Comparison of ENCODE assay signal across 1 cellular context in the genomic region with DNA sequence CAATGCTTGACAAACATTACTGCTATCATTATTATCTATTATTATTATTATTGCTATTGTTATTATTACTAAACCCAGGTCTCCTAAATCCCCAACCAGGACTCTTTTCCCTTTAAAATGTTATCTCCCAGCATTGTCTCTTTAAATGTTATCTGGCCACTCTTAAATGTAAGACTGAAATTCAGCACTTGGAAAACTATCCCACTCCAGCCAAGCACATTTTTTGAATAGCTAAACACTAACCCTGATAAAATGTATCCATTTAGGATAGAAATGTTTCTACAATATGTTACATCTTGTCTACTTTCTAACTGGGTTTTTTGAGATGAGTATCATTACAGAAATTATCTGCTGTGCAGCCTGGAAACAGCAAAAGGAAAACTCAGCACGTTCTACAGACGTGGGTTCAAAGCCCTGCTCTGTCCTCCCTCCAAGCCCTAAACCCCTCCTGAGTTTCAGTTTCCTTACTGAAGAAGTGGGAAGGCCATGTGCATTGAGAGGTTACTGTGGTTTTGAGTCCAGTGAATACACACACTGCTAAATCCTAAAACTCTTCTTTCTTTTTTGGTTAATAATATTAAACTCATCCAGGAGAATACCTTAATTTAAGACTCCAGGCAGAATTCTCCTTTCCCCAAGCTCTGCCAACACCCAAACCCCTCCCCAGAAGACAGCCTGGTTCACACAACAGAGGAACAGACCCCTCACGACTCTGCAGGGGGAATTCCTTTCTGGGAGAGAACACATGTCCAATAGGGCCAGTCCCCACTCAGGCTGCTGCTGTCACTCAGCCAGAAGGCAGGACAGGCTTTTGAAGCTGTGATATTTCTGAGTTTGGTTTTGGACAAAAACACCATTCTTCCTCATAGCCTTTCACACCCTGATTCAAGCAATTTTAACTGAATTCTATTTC.
A peak's percentile ranks its signal among the peaks of the same experiment; 100 is the strongest.
TF ChIP-seq lines count a peak whose summit lies in the region.

No MANE protein-coding gene starts in this region.

TF ChIP-seq in GM12878, 131 proteins besides CTCF, POLR2A, EP300 and RAD21 (continued from another document):
- no peak for TF ChIP-seq ETV6 (conservative IDR thresholded peaks at IDR 0.05 in 1 of 2, IDR thresholded peaks at IDR 0.05 in 1 of 2; ENCODE audit: borderline replicate concordance in 1 of 2, low read depth in 1 of 2)
- no peak for TF ChIP-seq SRF (IDR thresholded peaks at IDR 0.05; ENCODE audit: low read depth in 2 of 2, low read length in 2 of 2)
- TF ChIP-seq RB1 (IDR thresholded peaks at IDR 0.05; ENCODE audit: borderline replicate concordance) = no peak
- TF ChIP-seq, protein P1, sequence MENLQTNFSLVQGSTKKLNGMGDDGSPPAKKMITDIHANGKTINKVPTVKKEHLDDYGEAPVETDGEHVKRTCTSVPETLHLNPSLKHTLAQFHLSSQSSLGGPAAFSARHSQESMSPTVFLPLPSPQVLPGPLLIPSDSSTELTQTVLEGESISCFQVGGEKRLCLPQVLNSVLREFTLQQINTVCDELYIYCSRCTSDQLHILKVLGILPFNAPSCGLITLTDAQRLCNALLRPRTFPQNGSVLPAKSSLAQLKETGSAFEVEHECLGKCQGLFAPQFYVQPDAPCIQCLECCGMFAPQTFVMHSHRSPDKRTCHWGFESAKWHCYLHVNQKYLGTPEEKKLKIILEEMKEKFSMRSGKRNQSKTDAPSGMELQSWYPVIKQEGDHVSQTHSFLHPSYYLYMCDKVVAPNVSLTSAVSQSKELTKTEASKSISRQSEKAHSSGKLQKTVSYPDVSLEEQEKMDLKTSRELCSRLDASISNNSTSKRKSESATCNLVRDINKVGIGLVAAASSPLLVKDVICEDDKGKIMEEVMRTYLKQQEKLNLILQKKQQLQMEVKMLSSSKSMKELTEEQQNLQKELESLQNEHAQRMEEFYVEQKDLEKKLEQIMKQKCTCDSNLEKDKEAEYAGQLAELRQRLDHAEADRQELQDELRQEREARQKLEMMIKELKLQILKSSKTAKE (IDR thresholded peaks at IDR 0.05; ENCODE audit: low read depth, poor library complexity, severe bottlenecking) = no peak
- no peak for TF ChIP-seq CREM (IDR thresholded peaks at IDR 0.05; ENCODE audit: low read depth)
- no peak for TF ChIP-seq FOXM1 (IDR thresholded peaks at IDR 0.05; ENCODE audit: low read depth, low read length)
- TF ChIP-seq, protein P2, sequence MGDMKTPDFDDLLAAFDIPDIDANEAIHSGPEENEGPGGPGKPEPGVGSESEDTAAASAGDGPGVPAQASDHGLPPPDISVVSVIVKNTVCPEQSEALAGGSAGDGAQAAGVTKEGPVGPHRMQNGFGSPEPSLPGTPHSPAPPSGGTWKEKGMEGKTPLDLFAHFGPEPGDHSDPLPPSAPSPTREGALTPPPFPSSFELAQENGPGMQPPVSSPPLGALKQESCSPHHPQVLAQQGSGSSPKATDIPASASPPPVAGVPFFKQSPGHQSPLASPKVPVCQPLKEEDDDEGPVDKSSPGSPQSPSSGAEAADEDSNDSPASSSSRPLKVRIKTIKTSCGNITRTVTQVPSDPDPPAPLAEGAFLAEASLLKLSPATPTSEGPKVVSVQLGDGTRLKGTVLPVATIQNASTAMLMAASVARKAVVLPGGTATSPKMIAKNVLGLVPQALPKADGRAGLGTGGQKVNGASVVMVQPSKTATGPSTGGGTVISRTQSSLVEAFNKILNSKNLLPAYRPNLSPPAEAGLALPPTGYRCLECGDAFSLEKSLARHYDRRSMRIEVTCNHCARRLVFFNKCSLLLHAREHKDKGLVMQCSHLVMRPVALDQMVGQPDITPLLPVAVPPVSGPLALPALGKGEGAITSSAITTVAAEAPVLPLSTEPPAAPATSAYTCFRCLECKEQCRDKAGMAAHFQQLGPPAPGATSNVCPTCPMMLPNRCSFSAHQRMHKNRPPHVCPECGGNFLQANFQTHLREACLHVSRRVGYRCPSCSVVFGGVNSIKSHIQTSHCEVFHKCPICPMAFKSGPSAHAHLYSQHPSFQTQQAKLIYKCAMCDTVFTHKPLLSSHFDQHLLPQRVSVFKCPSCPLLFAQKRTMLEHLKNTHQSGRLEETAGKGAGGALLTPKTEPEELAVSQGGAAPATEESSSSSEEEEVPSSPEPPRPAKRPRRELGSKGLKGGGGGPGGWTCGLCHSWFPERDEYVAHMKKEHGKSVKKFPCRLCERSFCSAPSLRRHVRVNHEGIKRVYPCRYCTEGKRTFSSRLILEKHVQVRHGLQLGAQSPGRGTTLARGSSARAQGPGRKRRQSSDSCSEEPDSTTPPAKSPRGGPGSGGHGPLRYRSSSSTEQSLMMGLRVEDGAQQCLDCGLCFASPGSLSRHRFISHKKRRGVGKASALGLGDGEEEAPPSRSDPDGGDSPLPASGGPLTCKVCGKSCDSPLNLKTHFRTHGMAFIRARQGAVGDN (IDR thresholded peaks at IDR 0.05) = no peak
- no peak for TF ChIP-seq POU2F2 (IDR thresholded peaks at IDR 0.05; ENCODE audit: borderline replicate concordance, low read depth, low read length)
- TF ChIP-seq CHD2 (IDR thresholded peaks at IDR 0.05; ENCODE audit: borderline replicate concordance, low read depth, low read length) = no peak
- TF ChIP-seq, protein P3, sequence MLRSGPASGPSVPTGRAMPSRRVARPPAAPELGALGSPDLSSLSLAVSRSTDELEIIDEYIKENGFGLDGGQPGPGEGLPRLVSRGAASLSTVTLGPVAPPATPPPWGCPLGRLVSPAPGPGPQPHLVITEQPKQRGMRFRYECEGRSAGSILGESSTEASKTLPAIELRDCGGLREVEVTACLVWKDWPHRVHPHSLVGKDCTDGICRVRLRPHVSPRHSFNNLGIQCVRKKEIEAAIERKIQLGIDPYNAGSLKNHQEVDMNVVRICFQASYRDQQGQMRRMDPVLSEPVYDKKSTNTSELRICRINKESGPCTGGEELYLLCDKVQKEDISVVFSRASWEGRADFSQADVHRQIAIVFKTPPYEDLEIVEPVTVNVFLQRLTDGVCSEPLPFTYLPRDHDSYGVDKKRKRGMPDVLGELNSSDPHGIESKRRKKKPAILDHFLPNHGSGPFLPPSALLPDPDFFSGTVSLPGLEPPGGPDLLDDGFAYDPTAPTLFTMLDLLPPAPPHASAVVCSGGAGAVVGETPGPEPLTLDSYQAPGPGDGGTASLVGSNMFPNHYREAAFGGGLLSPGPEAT (IDR thresholded peaks at IDR 0.05; ENCODE audit: low read depth) = peak; percentile 82
- TF ChIP-seq EZH2 (IDR thresholded peaks at IDR 0.05; ENCODE audit: borderline replicate concordance, control insufficient read depth, low read depth, low read length) = no peak
- TF ChIP-seq NR2F1 (conservative IDR thresholded peaks at IDR 0.05) = no peak
- TF ChIP-seq IKZF2 (IDR thresholded peaks at IDR 0.05) = peak; percentile 56 to 65; a peak in 2 of 4 replicates
- TF ChIP-seq, protein P4, sequence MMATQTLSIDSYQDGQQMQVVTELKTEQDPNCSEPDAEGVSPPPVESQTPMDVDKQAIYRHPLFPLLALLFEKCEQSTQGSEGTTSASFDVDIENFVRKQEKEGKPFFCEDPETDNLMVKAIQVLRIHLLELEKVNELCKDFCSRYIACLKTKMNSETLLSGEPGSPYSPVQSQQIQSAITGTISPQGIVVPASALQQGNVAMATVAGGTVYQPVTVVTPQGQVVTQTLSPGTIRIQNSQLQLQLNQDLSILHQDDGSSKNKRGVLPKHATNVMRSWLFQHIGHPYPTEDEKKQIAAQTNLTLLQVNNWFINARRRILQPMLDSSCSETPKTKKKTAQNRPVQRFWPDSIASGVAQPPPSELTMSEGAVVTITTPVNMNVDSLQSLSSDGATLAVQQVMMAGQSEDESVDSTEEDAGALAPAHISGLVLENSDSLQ (IDR thresholded peaks at IDR 0.05) = peak; percentile 95
- TF ChIP-seq TCF3 (IDR thresholded peaks at IDR 0.05; ENCODE audit: borderline replicate concordance, insufficient read depth, low read depth, low read length) = no peak
- TF ChIP-seq RELA (IDR thresholded peaks at IDR 0.05; ENCODE audit: borderline replicate concordance, partially characterized antibody) = peak; percentile 71
- TF ChIP-seq, protein P5, sequence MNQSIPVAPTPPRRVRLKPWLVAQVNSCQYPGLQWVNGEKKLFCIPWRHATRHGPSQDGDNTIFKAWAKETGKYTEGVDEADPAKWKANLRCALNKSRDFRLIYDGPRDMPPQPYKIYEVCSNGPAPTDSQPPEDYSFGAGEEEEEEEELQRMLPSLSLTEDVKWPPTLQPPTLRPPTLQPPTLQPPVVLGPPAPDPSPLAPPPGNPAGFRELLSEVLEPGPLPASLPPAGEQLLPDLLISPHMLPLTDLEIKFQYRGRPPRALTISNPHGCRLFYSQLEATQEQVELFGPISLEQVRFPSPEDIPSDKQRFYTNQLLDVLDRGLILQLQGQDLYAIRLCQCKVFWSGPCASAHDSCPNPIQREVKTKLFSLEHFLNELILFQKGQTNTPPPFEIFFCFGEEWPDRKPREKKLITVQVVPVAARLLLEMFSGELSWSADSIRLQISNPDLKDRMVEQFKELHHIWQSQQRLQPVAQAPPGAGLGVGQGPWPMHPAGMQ (IDR thresholded peaks at IDR 0.05; ENCODE audit: borderline replicate concordance) = no peak
- peak; percentile 65 for TF ChIP-seq EED (IDR thresholded peaks at IDR 0.05; ENCODE audit: low read depth)
- TF ChIP-seq, protein P6, sequence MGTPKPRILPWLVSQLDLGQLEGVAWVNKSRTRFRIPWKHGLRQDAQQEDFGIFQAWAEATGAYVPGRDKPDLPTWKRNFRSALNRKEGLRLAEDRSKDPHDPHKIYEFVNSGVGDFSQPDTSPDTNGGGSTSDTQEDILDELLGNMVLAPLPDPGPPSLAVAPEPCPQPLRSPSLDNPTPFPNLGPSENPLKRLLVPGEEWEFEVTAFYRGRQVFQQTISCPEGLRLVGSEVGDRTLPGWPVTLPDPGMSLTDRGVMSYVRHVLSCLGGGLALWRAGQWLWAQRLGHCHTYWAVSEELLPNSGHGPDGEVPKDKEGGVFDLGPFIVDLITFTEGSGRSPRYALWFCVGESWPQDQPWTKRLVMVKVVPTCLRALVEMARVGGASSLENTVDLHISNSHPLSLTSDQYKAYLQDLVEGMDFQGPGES (IDR thresholded peaks at IDR 0.05) = no peak
- TF ChIP-seq SMC3 (IDR thresholded peaks at IDR 0.05; ENCODE audit: borderline replicate concordance, low read length) = no peak
- TF ChIP-seq HDGF (IDR thresholded peaks at IDR 0.05) = no peak
- TF ChIP-seq ZBED1 (IDR thresholded peaks at IDR 0.05; ENCODE audit: borderline replicate concordance) = no peak
- no peak for TF ChIP-seq CHD1 (IDR thresholded peaks at IDR 0.05; ENCODE audit: low read depth, low read length)
- no peak for TF ChIP-seq EGR1 (IDR thresholded peaks at IDR 0.05; ENCODE audit: borderline replicate concordance in 1 of 2, low read depth in 2 of 2, low read length in 2 of 2)
- TF ChIP-seq FOS (IDR thresholded peaks at IDR 0.05; ENCODE audit: borderline replicate concordance, extremely low read depth, insufficient read length) = no peak
- TF ChIP-seq KDM1A (IDR thresholded peaks at IDR 0.05; ENCODE audit: borderline replicate concordance) = no peak
- TF ChIP-seq CREB1 (IDR thresholded peaks at IDR 0.05; ENCODE audit: low read depth) = no peak
- TF ChIP-seq, protein P7, sequence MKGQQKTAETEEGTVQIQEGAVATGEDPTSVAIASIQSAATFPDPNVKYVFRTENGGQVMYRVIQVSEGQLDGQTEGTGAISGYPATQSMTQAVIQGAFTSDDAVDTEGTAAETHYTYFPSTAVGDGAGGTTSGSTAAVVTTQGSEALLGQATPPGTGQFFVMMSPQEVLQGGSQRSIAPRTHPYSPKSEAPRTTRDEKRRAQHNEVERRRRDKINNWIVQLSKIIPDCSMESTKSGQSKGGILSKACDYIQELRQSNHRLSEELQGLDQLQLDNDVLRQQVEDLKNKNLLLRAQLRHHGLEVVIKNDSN (IDR thresholded peaks at IDR 0.05; ENCODE audit: borderline replicate concordance, extremely low read length, insufficient read depth, low read depth, low read length) = no peak
- no peak for TF ChIP-seq PAX5 (IDR thresholded peaks at IDR 0.05; ENCODE audit: borderline replicate concordance, low read depth, low read length)
